Comparison of ENCODE assay signal across 8 cellular contexts in the genomic region with DNA sequence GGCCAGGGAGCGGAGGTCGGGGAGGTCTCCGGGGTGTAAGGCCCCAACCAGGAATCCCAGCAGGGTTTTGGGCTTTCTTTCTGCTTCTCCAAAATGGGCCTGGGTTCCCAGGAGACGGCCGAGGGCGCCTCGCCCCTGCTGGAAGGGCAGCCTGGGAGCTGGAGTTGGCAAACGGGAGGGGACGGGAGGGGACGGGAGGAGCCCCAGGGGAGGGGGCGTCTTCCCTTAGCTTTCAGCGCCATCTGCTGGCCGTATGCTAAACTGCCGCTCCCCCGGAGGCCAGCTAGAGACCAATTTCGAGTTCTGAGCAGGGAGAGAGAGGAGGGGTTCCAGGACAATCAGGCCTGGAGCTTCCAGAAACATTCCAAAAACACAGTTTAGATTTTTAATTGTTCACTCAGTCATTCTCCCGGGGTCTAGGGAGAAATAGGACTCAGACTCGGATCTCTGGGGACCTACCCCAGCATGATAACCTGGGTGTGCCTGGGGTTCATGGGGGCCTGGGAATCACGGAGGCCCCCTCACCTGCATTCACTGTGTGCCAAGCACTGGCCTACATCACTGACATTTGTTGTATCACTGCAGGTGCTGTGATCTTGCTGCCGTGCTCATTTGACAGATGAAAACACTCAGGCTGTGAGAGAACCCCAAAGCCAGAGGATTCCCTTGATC. TPM values are rescaled to one million over a fixed set of nuclear protein-coding genes. Genes with fewer than 3 reads are reported as not detected.
A peak's percentile ranks its signal among the peaks of the same experiment; 100 is the strongest.
DNase-seq lines count a peak whose midpoint lies in the region; ATAC-seq and TF ChIP-seq lines count a peak whose summit lies in the region.

No MANE protein-coding gene starts in this region.

- H3K27me3 ChIP-seq in SJCRH30 (no peaks in the 10 kb centered on the region), gastroesophageal sphincter (peaks cover 60% of the 10 kb centered on the region), parathyroid adenoma (ENCODE audit: control insufficient read depth, insufficient read depth, low read length) (no peaks in the 10 kb centered on the region), tibial nerve (peaks cover 0 to 62% of the 10 kb centered on the region in 2 donors)

- no peak for TF ChIP-seq EP300 in gastroesophageal sphincter (IDR thresholded peaks at IDR 0.05)
- no peak for TF ChIP-seq EP300 in tibial nerve (IDR thresholded peaks at IDR 0.05)

- H3K36me3 ChIP-seq in SJCRH30 (no peaks in the 10 kb centered on the region), gastroesophageal sphincter (no peaks in the 10 kb centered on the region), parathyroid adenoma (ENCODE audit: control insufficient read depth, insufficient read depth, low read length) (no peaks in the 10 kb centered on the region), tibial nerve (no peaks in the 10 kb centered on the region)

- H3K9ac ChIP-seq in parathyroid adenoma, result no peak overlapping the region

- ATAC-seq in gastroesophageal sphincter (peak; percentile 82), HG02588 (IDR thresholded peaks at IDR 0.05; ENCODE audit: unreplicated experiment) (no peak)

- peak; percentile 91 for DNase-seq in Daoy (ENCODE audit: low read depth)
- DNase-seq in M059J (ENCODE audit: low read depth), result peak; percentile 75
- peak; percentile 90 to 95 for DNase-seq in SJCRH30
- peak; percentile 28 for DNase-seq in activated gamma-delta T cell (lab: John Stamatoyannopoulos, UW)
- DNase-seq in tibial nerve (ENCODE audit: low spot score in 2 of 2), result peak; percentile 68 to 83

- H3K27ac ChIP-seq in SJCRH30 (no peak overlapping the region), gastroesophageal sphincter (no peak overlapping the region), parathyroid adenoma (no peak overlapping the region), tibial nerve (no peak overlapping the region)

- peak overlapping the region; percentile 45 for H3K4me3 ChIP-seq in SJCRH30
- peak overlapping the region in 1 of 2 donors; percentile 33 for H3K4me3 ChIP-seq in gastroesophageal sphincter
- peak overlapping the region; percentile 23 for H3K4me3 ChIP-seq in parathyroid adenoma (ENCODE audit: low read depth, low read length)
- H3K4me3 ChIP-seq in tibial nerve, result no peak overlapping the region

- H3K4me1 ChIP-seq in SJCRH30 (no peaks in the 10 kb centered on the region), gastroesophageal sphincter (peaks cover 0 to 14% (median 0%) of the 10 kb centered on the region in 3 donors), parathyroid adenoma (no peaks in the 10 kb centered on the region), tibial nerve (peaks cover 0 to 8% (median 0%) of the 10 kb centered on the region in 4 donors)

- H2AFZ ChIP-seq in parathyroid adenoma, result no peak overlapping the region

- TF ChIP-seq POLR2A in gastroesophageal sphincter (IDR thresholded peaks at IDR 0.05), result no peak
- TF ChIP-seq POLR2A in tibial nerve (IDR thresholded peaks at IDR 0.05), result no peak

- 0 to 8% methylated on average over 2 to 5 of the region's 20 CpGs for WGBS in gastroesophageal sphincter (ENCODE audit: low coverage in 1 of 2), 2 donors
- 9 to 15% methylated on average over 17 to 20 of the region's 20 CpGs for WGBS in tibial nerve, 2 donors

- H3K79me2 ChIP-seq in parathyroid adenoma, result no peaks in the 10 kb centered on the region

- H3K4me2 ChIP-seq in parathyroid adenoma (ENCODE audit: low read length), result no peak overlapping the region

- no peaks in the 10 kb centered on the region for H3K9me3 ChIP-seq in SJCRH30 (replicated peaks)
- no peaks in the 10 kb centered on the region for H3K9me3 ChIP-seq in gastroesophageal sphincter
- H3K9me3 ChIP-seq in parathyroid adenoma (ENCODE audit: control insufficient read depth, low read length), result no peaks in the 10 kb centered on the region
- H3K9me3 ChIP-seq in tibial nerve, result no peaks in the 10 kb centered on the region

- peak; percentile 84 to 97 (median 94) for TF ChIP-seq CTCF in gastroesophageal sphincter (IDR thresholded peaks at IDR 0.05)
- peak; percentile 86 for TF ChIP-seq CTCF in parathyroid adenoma (IDR thresholded peaks at IDR 0.05)
- peak; percentile 88 to 98 (median 93) for TF ChIP-seq CTCF in tibial nerve (IDR thresholded peaks at IDR 0.05)

RNA-seq across cellular contexts. Expression of a gene that starts 23.0 kb away (rescaled TPM):
- 8.0 and 8.7 TPM in 2 replicates for total RNA-seq in Daoy (2014; rRNA removed; shearing (Covaris generic))
- total RNA-seq in M059J (2014; rRNA removed; shearing (Covaris generic)), result 6.4 and 9.3 TPM in 2 replicates
- 16.2 and 18.0 TPM in 2 replicates for total RNA-seq in SJCRH30 (2014; rRNA removed; shearing (Covaris generic))
- total RNA-seq in gastroesophageal sphincter (10 to 100 TPM in 2 of 4 donors, 1 to 10 TPM in 2; 9.7 to 12.3 (median 10.7) TPM), tibial nerve (10 to 100 TPM in 2 of 4 donors, 1 to 10 TPM in 2; 6.0 to 10.4 (median 9.4) TPM)

Comparison
In these comparisons a context has a peak if more than half of its experiments do, and no peak if none do; other contexts are left out.
1. DNase-seq: peak in every context shown above with its lines; median percentile 92 in SJCRH30; 91 in Daoy; 76 in tibial nerve; 75 in M059J; 28 in activated gamma-delta T cell.
2. H3K4me3 ChIP-seq: peak in SJCRH30 (single experiment) and parathyroid adenoma (single experiment); none in tibial nerve (0 of 4).
3. Peak in every context shown above with its lines, with median percentiles within 50 percentile points of each other: CTCF ChIP-seq.